In the genomic region with DNA sequence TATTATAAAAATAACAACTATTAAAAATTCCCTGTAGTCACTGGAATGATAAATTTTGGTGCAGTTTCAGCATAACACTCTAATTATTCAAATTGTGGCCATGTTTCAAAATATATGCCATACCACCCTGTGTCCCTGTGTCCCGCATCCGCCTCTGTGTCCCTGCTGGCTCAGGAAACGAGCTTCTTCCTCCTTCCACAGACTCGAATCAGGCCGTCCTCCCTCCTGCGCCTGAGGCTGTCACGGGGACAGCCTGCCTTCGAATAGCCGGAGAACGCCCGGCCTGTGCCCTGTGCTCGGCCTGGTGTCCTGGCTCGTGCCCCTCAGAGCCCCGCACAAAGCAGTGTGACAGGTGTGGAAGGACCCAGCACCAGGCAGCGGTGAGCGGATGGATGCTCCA, we compare ENCODE assay signal across 9 cellular contexts. TPM values are rescaled to one million over a fixed set of nuclear protein-coding genes. Genes with fewer than 3 reads are reported as not detected.
"Had no signal": no experiment of that assay in that cellular context is flagged by ENCODE, and none has a peak within 500 bp of the region (broad histone marks: within the 10 kb centered on the region; RNA-seq: fewer than 3 reads in every experiment).

No MANE protein-coding gene starts in this region.

RNA-seq across cellular contexts. Expression of a gene that starts 55.1 kb away (rescaled TPM):
- total RNA-seq: activated naive CD4-positive, alpha-beta T cell treated with anti-CD3 and anti-CD28 coated beads for 36 hours; activated naive CD4-positive, alpha-beta T cell treated with anti-CD3 and anti-CD28 coated beads, Interleukin-2, amount 50 U/mL, for 72 hours; activated naive CD8-positive, alpha-beta T cell treated with anti-CD3 and anti-CD28 coated beads for 36 hours; activated naive CD8-positive, alpha-beta T cell treated with anti-CD3 and anti-CD28 coated beads, Interleukin-2, amount 10 ng/mL, durations not matched to agents 7 days and 5 days; activated T-cell treated with anti-CD3 and anti-CD28 coated beads, Interleukin-2, amount 50 U/mL, for 4 hours; activated T-helper 1 cell treated with anti-CD3 and anti-CD28 coated beads, Interleukin-12 subunit alpha, Interleukin-12 subunit beta, Interleukin-2, Interleukin-4 antibody, amounts not matched to agents 30 ng/mL and 10 ng/mL and 1 ng/mL, durations not matched to agents 14 hours and 24 hours and 36 hours; activated T-helper 17 cell treated with anti-CD3 and anti-CD28 coated beads, Interleukin-2, amount 50 U/mL, for 72 hours; activated T-helper 2 cell treated with anti-CD3 and anti-CD28 coated beads, Interferon-gamma antibody, Interleukin-2, Interleukin-4, amounts not matched to agents 10 μg/mL and 5 μg/mL and 100 μg/mL, durations not matched to agents 14 hours and 24 hours and 36 hours; cardiac septum had no signal
